In genomic region chr11:27468643-27469332, GRCh38 we compare ENCODE assay signal across 11 cellular contexts. TPM values are rescaled to one million over a fixed set of nuclear protein-coding genes. Genes with fewer than 3 reads are reported as not detected.
A peak's percentile ranks its signal among the peaks of the same experiment; 100 is the strongest.
DNase-seq lines count a peak whose midpoint lies in the region; ATAC-seq and TF ChIP-seq lines count a peak whose summit lies in the region.
"Had no signal": no experiment of that assay in that cellular context is flagged by ENCODE, and none has a peak within 500 bp of the region (broad histone marks: within the 10 kb centered on the region; RNA-seq: fewer than 3 reads in every experiment).

No MANE protein-coding gene starts in this region.

- H3K9me3 ChIP-seq in heart right ventricle (peaks cover 0 to 3% (median 0%) of the 10 kb centered on the region in 11 donors), right lobe of liver (no peaks in the 10 kb centered on the region), transverse colon (no peaks in the 10 kb centered on the region)

- H3K27ac Mint-ChIP-seq in chondrocyte (ENCODE audit: unreplicated experiment), result peak overlapping the region; percentile 82
- H3K27ac Mint-ChIP-seq: activated CD8-positive, alpha-beta memory T cell treated with anti-CD3 and anti-CD28 coated beads, Interleukin-2, amount 10 ng/mL, durations not matched to agents 7 days and 5 days; stimulated activated memory B cell treated with anti-CD40 and anti-IgM and Interleukin-4, amounts not matched to agents 10 μg/mL and 1 μg/mL and 100 μg/mL, for 72 hours had no signal

- ATAC-seq in heart right ventricle (no peak), right lobe of liver (no peak)
- ATAC-seq: activated CD8-positive, alpha-beta memory T cell treated with anti-CD3 and anti-CD28 coated beads, Interleukin-2, amount 10 ng/mL, durations not matched to agents 7 days and 5 days; stimulated activated memory B cell treated with anti-CD40 and anti-IgM and Interleukin-4, amounts not matched to agents 10 μg/mL and 1 μg/mL and 100 μg/mL, for 72 hours had no signal

- TF ChIP-seq POLR2A in right lobe of liver (IDR thresholded peaks at IDR 0.05) (no peak), transverse colon (IDR thresholded peaks at IDR 0.05) (peak; percentile 48)

- H3K4me1 ChIP-seq in heart right ventricle (peaks cover 0 to 70% (median 41%) of the 10 kb centered on the region in 9 donors), right lobe of liver (peaks cover 0 to 65% (median 8%) of the 10 kb centered on the region in 4 donors), transverse colon (peaks cover 0 to 64% (median 41%) of the 10 kb centered on the region in 4 donors)

- intact Hi-C loops in heart right ventricle (cut with DNase I) (loop anchor here in 3 of 10 donors (5.0 to 10.0 kb wide), 3 partner anchors 46 to 74 kb away; no protein-coding TSS in a partner anchor), cardiac septum (cut with DNase I) (no loop called here), right lobe of liver (cut with DNase I) (no loop called here), transverse colon (cut with DNase I; ENCODE audit: low total_unique reads) (loop anchor here (5.0 kb wide), 1 partner anchor 716 kb away; no protein-coding TSS in a partner anchor)

- in situ Hi-C loops in transverse colon (cut with MboI; ENCODE audit: low pct_ligation_motif_present in 1 of 4, low pct_unique_long_range_greater_than_20kb in 1 of 4, low sequenced_read_pairs in 3 of 4), result loop anchor here in 1 of 4 donors (25.0 kb wide), 1 partner anchor 106 kb away; the partner anchor contains the start of gene CCDC34

- WGBS in heart right ventricle, 2 donors, result 53 to 63% methylated on average over 10 of the region's 10 CpGs
- WGBS in right lobe of liver (ENCODE audit: insufficient coverage, low coverage, low lambda C conversion rate, missing lambda C conversion rate), result 27% methylated on average over 9 of the region's 10 CpGs
- WGBS in transverse colon (ENCODE audit: low coverage in 1 of 2), 2 donors, result 41 to 44% methylated on average over 5 to 10 of the region's 10 CpGs

- H3K9me3 Mint-ChIP-seq in chondrocyte (ENCODE audit: low read depth), result no peaks in the 10 kb centered on the region
- H3K9me3 Mint-ChIP-seq: stimulated activated memory B cell treated with anti-CD40 and anti-IgM and Interleukin-4, amounts not matched to agents 10 μg/mL and 1 μg/mL and 100 μg/mL, for 72 hours had no signal

- peak overlapping the region in 8 of 10 donors; percentile 0 to 57 (median 30) for H3K27ac ChIP-seq in heart right ventricle
- H3K27ac ChIP-seq in right lobe of liver, result peak overlapping the region; percentile 54 to 97 (median 59)
- peak overlapping the region; percentile 92 to 97 (median 94) for H3K27ac ChIP-seq in transverse colon

- H3K4me3 ChIP-seq in heart right ventricle (peak overlapping the region in 8 of 10 donors; percentile 1 to 97 (median 79)), right lobe of liver (peak overlapping the region; percentile 15 to 70 (median 27)), transverse colon (peak overlapping the region in 3 of 4 donors; percentile 8 to 93 (median 77))

- H3K27me3 ChIP-seq in heart right ventricle (peaks cover 0 to 10% (median 0%) of the 10 kb centered on the region in 7 donors), right lobe of liver (no peaks in the 10 kb centered on the region), transverse colon (no peaks in the 10 kb centered on the region)

- H3K4me3 Mint-ChIP-seq in chondrocyte (ENCODE audit: unreplicated experiment), result peak overlapping the region; percentile 74
- H3K4me3 Mint-ChIP-seq: activated CD8-positive, alpha-beta memory T cell treated with anti-CD3 and anti-CD28 coated beads, Interleukin-2, amount 10 ng/mL, durations not matched to agents 7 days and 5 days; stimulated activated memory B cell treated with anti-CD40 and anti-IgM and Interleukin-4, amounts not matched to agents 10 μg/mL and 1 μg/mL and 100 μg/mL, for 72 hours had no signal

- no peak for TF ChIP-seq EP300 in transverse colon (IDR thresholded peaks at IDR 0.05; ENCODE audit: low read depth)

- DNase-seq in heart right ventricle (no peak), cardiac septum (ENCODE audit: low spot score) (no peak), chondrocyte (ENCODE audit: low spot score) (no peak), right lobe of liver (no peak), transverse colon (no peak), GM19238 (ENCODE audit: insufficient read length, low spot score) (no peak), NCI-H510A (lab: John Stamatoyannopoulos, UW) (no peak), KG1 (lab: John Stamatoyannopoulos, UW) (no peak)
- DNase-seq: activated CD8-positive, alpha-beta memory T cell treated with anti-CD3 and anti-CD28 coated beads, Interleukin-2, amount 10 ng/mL, durations not matched to agents 7 days and 5 days; SHP77 treated with DMSO at 0.1 percent for 48 hours had no signal

- TF ChIP-seq CTCF in heart right ventricle (IDR thresholded peaks at IDR 0.05) (no peak), chondrocyte (IDR thresholded peaks at IDR 0.05) (no peak), right lobe of liver (IDR thresholded peaks at IDR 0.05) (no peak), transverse colon (IDR thresholded peaks at IDR 0.05) (no peak)

- peaks cover 79% of the 10 kb centered on the region for H3K4me1 Mint-ChIP-seq in chondrocyte (ENCODE audit: low read depth)

- no peaks in the 10 kb centered on the region for H3K36me3 ChIP-seq in heart right ventricle
- H3K36me3 ChIP-seq in right lobe of liver, result no peaks in the 10 kb centered on the region
- no peaks in the 10 kb centered on the region for H3K36me3 ChIP-seq in transverse colon

- no peaks in the 10 kb centered on the region for H3K36me3 Mint-ChIP-seq in chondrocyte (ENCODE audit: low read depth)
- H3K36me3 Mint-ChIP-seq: stimulated activated memory B cell treated with anti-CD40 and anti-IgM and Interleukin-4, amounts not matched to agents 10 μg/mL and 1 μg/mL and 100 μg/mL, for 72 hours had no signal

- H3K27me3 Mint-ChIP-seq in chondrocyte (ENCODE audit: low read depth), result no peaks in the 10 kb centered on the region
- H3K27me3 Mint-ChIP-seq: stimulated activated memory B cell treated with anti-CD40 and anti-IgM and Interleukin-4, amounts not matched to agents 10 μg/mL and 1 μg/mL and 100 μg/mL, for 72 hours had no signal

RNA-seq across cellular contexts. Expression of gene LGR4, which starts 3.8 kb away (rescaled TPM):
- total RNA-seq in heart right ventricle (10 to 100 TPM; 13.6 to 41.0 (median 23.3) TPM), cardiac septum (22.6 TPM), chondrocyte (34.2 to 69.6 TPM (median 36.2 TPM) in 3 replicates), right lobe of liver (10 to 100 TPM; 32.5 to 46.3 (median 44.1) TPM), transverse colon (100 to 1,000 TPM in 3 of 4 donors, 10 to 100 TPM in 1; 28.7 to 165 (median 120) TPM)
- 10 to 100 TPM in 1 of 2 donors, 1 to 10 TPM in 1; 6.0 to 16.8 TPM for polyA plus RNA-seq in heart right ventricle

RNA-seq across cellular contexts. Expression of gene LIN7C, which starts 37.8 kb away (rescaled TPM):
- total RNA-seq in heart right ventricle (10 to 100 TPM; 13.9 to 22.3 (median 17.6) TPM), cardiac septum (17.4 TPM), chondrocyte (18.1 to 20.4 TPM (median 18.6 TPM) in 3 replicates), right lobe of liver (10 to 100 TPM; 22.6 to 33.2 (median 27.1) TPM), transverse colon (10 to 100 TPM; 23.1 to 49.2 (median 32.4) TPM)
- polyA plus RNA-seq in heart right ventricle, result 1 to 10 TPM; 3.4 to 5.9 TPM

Comparison
In these comparisons a context has a peak if more than half of its experiments do, and no peak if none do; other contexts are left out.
1. H3K27ac ChIP-seq: peak in every context shown above with its lines; median percentile 94 in transverse colon; 59 in right lobe of liver; 30 in heart right ventricle.
2. H3K4me3 ChIP-seq: peak in every context shown above with its lines; median percentile 79 in heart right ventricle; 77 in transverse colon; 27 in right lobe of liver.